In the genomic region with DNA sequence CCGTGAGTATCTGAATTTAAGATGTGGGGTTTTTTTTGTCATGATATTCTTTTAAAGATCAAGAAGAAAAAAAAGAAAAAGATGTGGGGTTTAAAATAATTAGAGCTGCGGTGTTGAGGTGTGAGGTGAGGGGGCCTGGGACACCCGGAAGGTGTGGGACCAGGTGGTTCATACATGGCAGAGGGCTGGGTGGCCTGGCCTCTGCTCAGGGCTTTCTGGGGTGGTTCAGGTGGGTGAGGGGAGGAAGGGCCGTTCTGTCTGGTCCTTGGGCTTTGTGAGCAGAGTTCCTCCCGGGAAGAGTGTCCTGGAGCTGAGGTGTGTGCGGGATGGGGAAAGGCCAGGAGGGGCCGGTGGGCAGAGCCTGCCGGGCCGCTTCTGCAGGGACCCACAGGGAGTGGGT, we compare ENCODE assay signal across 22 cellular contexts. TPM values are rescaled to one million over a fixed set of nuclear protein-coding genes. Genes with fewer than 3 reads are reported as not detected.
DNase-seq lines count a peak whose midpoint lies in the region; ATAC-seq and TF ChIP-seq lines count a peak whose summit lies in the region.
"Had no signal": no experiment of that assay in that cellular context is flagged by ENCODE, and none has a peak within 500 bp of the region (broad histone marks: within the 10 kb centered on the region; RNA-seq: fewer than 3 reads in every experiment).

No MANE protein-coding gene starts in this region.

- H4K20me1 ChIP-seq in GM23338 (replicated peaks; ENCODE audit: insufficient read depth) (no peaks in the 10 kb centered on the region), osteoblast (ENCODE audit: insufficient read depth, low read length) (peaks cover 12% of the 10 kb centered on the region)

- no peaks in the 10 kb centered on the region for H3K9me2 ChIP-seq in GM23338 (ENCODE audit: insufficient read depth)

- H3K4me1 Mint-ChIP-seq in GM23338 = peaks cover 7% of the 10 kb centered on the region; the same call in 2 of the 3 replicates
- H3K4me1 Mint-ChIP-seq in activated T-helper 17 cell treated with anti-CD3 and anti-CD28 coated beads, Interleukin-2, amount 50 U/mL, for 72 hours = peaks cover 6% of the 10 kb centered on the region
- H3K4me1 Mint-ChIP-seq: brain had no signal

- intact Hi-C loops in lower leg skin (cut with DNase I; ENCODE audit: low total_unique reads) = no loop called here

- H3K27me3 ChIP-seq in GM23338 (ENCODE audit: insufficient read depth) (no peaks in the 10 kb centered on the region), osteoblast (ENCODE audit: insufficient read depth, low read length) (no peaks in the 10 kb centered on the region)
- H3K27me3 ChIP-seq: pancreas had no signal

- H3K4me3 Mint-ChIP-seq in GM23338 = peak overlapping the region; percentile 48; the same call in 2 of the 3 replicates
- peak overlapping the region; percentile 41 for H3K4me3 Mint-ChIP-seq in activated T-helper 17 cell treated with anti-CD3 and anti-CD28 coated beads, Interleukin-2, amount 50 U/mL, for 72 hours
- H3K4me3 Mint-ChIP-seq: activated CD4-positive, alpha-beta T cell treated with anti-CD3 and anti-CD28 coated beads for 36 hours; mesothelial cell of epicardium had no signal

- no peaks in the 10 kb centered on the region for H3K79me2 ChIP-seq in GM23338 (replicated peaks; ENCODE audit: insufficient read depth)
- no peaks in the 10 kb centered on the region for H3K79me2 ChIP-seq in osteoblast (ENCODE audit: insufficient read depth, low read length)

- H3K27me3 Mint-ChIP-seq in GM23338 (ENCODE audit: insufficient read depth, low read depth, poor library complexity) = peaks cover 20% of the 10 kb centered on the region
- H3K27me3 Mint-ChIP-seq in activated T-helper 17 cell treated with anti-CD3 and anti-CD28 coated beads, Interleukin-2, amount 50 U/mL, for 72 hours = no peaks in the 10 kb centered on the region
- H3K27me3 Mint-ChIP-seq: activated CD4-positive, alpha-beta T cell treated with anti-CD3 and anti-CD28 coated beads for 36 hours had no signal

- no peaks in the 10 kb centered on the region for H3K36me3 ChIP-seq in GM23338 (ENCODE audit: insufficient read depth)
- no peaks in the 10 kb centered on the region for H3K36me3 ChIP-seq in osteoblast (ENCODE audit: insufficient read depth, low read length)
- H3K36me3 ChIP-seq: pancreas, transverse colon had no signal

- no peak for TF ChIP-seq POLR2A in lower leg skin (IDR thresholded peaks at IDR 0.05)

- TF ChIP-seq CTCF in GM23338 (conservative IDR thresholded peaks at IDR 0.05; ENCODE audit: low read depth in 2 of 2) = no peak
- no peak for TF ChIP-seq CTCF in osteoblast (IDR thresholded peaks at IDR 0.05; ENCODE audit: extremely low read depth, low read depth, low read length)
- TF ChIP-seq CTCF in lower leg skin (IDR thresholded peaks at IDR 0.05) = no peak

- H3K27ac ChIP-seq in GM23338 (ENCODE audit: low read depth) (no peak overlapping the region), osteoblast (ENCODE audit: low read depth, low read length) (no peak overlapping the region)
- H3K27ac ChIP-seq: 22Rv1, pancreas, SK-N-MC, stomach, transverse colon had no signal

- no peaks in the 10 kb centered on the region for H3K9me3 ChIP-seq in osteoblast (ENCODE audit: low read depth, low read length)
- H3K9me3 ChIP-seq: pancreas, stomach, transverse colon had no signal

- 0 out of 2 replicates have a peak, but pooled peaks cover under 1% of the 10 kb centered on the region for H3F3A ChIP-seq in GM23338 (replicated peaks; ENCODE audit: low read depth)

- DNase-seq in DMS53 (lab: John Stamatoyannopoulos, UW) = peak; percentile 47
- no peak for DNase-seq in DMS53 treated with DMSO at 0.1 percent for 48 hours (lab: John Stamatoyannopoulos, UW; ENCODE audit: unreplicated experiment)
- DNase-seq in GM23338 (ENCODE audit: low spot score) = peak; percentile 37
- DNase-seq in osteoblast (ENCODE audit: insufficient read length, low spot score, missing footprints) = peak; percentile 73
- no peak for DNase-seq in lower leg skin (ENCODE audit: low spot score in 2 of 2)
- DNase-seq in activated CD8-positive, alpha-beta memory T cell treated with anti-CD3 and anti-CD28 coated beads, Interleukin-2, amount 50 U/mL, for 4 hours = no peak
- DNase-seq: HCEC 1CT, NCI-H1048, NCI-H187 treated with DMSO at 0.1 percent for 48 hours, NCI-H345 had no signal

- peak overlapping the region; percentile 43; the same call in 1 of the 2 replicates for H3K4me3 ChIP-seq in GM23338
- no peak overlapping the region for H3K4me3 ChIP-seq in osteoblast (ENCODE audit: insufficient read depth, low read length)
- H3K4me3 ChIP-seq in lower leg skin (ENCODE audit: low read depth, poor library complexity, severe bottlenecking) = no peak overlapping the region
- H3K4me3 ChIP-seq: SK-N-MC, transverse colon had no signal

- 30 to 33% methylated on average over 9 of the region's 9 CpGs for WGBS in lower leg skin, 2 donors

- no peaks in the 10 kb centered on the region for H3K9me3 Mint-ChIP-seq in GM23338
- H3K9me3 Mint-ChIP-seq in activated T-helper 17 cell treated with anti-CD3 and anti-CD28 coated beads, Interleukin-2, amount 50 U/mL, for 72 hours = no peaks in the 10 kb centered on the region
- H3K9me3 Mint-ChIP-seq: brain; mesothelial cell of epicardium; naive thymus-derived CD8-positive, alpha-beta T cell; T-helper 1 cell treated with Interleukin-12 subunit alpha and Interleukin-12 subunit beta and Interleukin-4 antibody, amounts not matched to agents 30 μg/mL and 1 μg/mL, for 36 hours had no signal

- H2AFZ ChIP-seq in GM23338 = no peak overlapping the region
- no peak overlapping the region for H2AFZ ChIP-seq in osteoblast (ENCODE audit: low read length)

- ATAC-seq in GM23338 (peak; percentile 16), GM21528 (IDR thresholded peaks at IDR 0.05; ENCODE audit: low FRiP score, unreplicated experiment) (no peak)
- ATAC-seq in activated T-helper 17 cell treated with anti-CD3 and anti-CD28 coated beads, Interleukin-2, amount 50 U/mL, for 72 hours (replicated peaks) = no peak

- H3K4me2 ChIP-seq in GM23338 (peak overlapping the region; percentile 68; the same call in 1 of the 2 replicates), osteoblast (ENCODE audit: insufficient read depth, low read length) (no peak overlapping the region)

- H3K4me1 ChIP-seq in GM23338 (ENCODE audit: insufficient read depth) = no peaks in the 10 kb centered on the region
- H3K4me1 ChIP-seq in osteoblast (ENCODE audit: insufficient read depth, low read length) = no peaks in the 10 kb centered on the region

- H3K27ac Mint-ChIP-seq in GM23338 = no peak overlapping the region
- H3K27ac Mint-ChIP-seq in activated T-helper 17 cell treated with anti-CD3 and anti-CD28 coated beads, Interleukin-2, amount 50 U/mL, for 72 hours = peak overlapping the region; percentile 20
- H3K27ac Mint-ChIP-seq: activated CD4-positive, alpha-beta T cell treated with anti-CD3 and anti-CD28 coated beads for 36 hours; brain; mesothelial cell of epicardium; T-helper 1 cell treated with Interleukin-12 subunit alpha and Interleukin-12 subunit beta and Interleukin-4 antibody, amounts not matched to agents 30 μg/mL and 1 μg/mL, for 36 hours had no signal

- no peaks in the 10 kb centered on the region; the same call in 2 of the 3 replicates for H3K36me3 Mint-ChIP-seq in GM23338 (ENCODE audit: low read depth)
- no peaks in the 10 kb centered on the region for H3K36me3 Mint-ChIP-seq in activated T-helper 17 cell treated with anti-CD3 and anti-CD28 coated beads, Interleukin-2, amount 50 U/mL, for 72 hours (ENCODE audit: low read depth)
- H3K36me3 Mint-ChIP-seq: brain; mesothelial cell of epicardium; naive thymus-derived CD8-positive, alpha-beta T cell had no signal

TF ChIP-seq in GM23338, 12 proteins besides CTCF, POLR2A, EP300 and RAD21 (continues in another document):
- TF ChIP-seq, protein P1, sequence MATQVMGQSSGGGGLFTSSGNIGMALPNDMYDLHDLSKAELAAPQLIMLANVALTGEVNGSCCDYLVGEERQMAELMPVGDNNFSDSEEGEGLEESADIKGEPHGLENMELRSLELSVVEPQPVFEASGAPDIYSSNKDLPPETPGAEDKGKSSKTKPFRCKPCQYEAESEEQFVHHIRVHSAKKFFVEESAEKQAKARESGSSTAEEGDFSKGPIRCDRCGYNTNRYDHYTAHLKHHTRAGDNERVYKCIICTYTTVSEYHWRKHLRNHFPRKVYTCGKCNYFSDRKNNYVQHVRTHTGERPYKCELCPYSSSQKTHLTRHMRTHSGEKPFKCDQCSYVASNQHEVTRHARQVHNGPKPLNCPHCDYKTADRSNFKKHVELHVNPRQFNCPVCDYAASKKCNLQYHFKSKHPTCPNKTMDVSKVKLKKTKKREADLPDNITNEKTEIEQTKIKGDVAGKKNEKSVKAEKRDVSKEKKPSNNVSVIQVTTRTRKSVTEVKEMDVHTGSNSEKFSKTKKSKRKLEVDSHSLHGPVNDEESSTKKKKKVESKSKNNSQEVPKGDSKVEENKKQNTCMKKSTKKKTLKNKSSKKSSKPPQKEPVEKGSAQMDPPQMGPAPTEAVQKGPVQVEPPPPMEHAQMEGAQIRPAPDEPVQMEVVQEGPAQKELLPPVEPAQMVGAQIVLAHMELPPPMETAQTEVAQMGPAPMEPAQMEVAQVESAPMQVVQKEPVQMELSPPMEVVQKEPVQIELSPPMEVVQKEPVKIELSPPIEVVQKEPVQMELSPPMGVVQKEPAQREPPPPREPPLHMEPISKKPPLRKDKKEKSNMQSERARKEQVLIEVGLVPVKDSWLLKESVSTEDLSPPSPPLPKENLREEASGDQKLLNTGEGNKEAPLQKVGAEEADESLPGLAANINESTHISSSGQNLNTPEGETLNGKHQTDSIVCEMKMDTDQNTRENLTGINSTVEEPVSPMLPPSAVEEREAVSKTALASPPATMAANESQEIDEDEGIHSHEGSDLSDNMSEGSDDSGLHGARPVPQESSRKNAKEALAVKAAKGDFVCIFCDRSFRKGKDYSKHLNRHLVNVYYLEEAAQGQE (IDR thresholded peaks at IDR 0.05; ENCODE audit: unreplicated experiment) = no peak

RNA-seq across cellular contexts. Expression of gene PRSS27, which starts 5.0 kb away (rescaled TPM):
- 0.85 and 1.6 TPM in 2 replicates for total RNA-seq in GM23338 (2014; rRNA removed; shearing (Covaris generic))
- polyA plus RNA-seq in GM23338 (2016; fragmentation: Nextera tagmentation; extraction: Ambion mirVana) = 0.73 and 1.1 TPM in 2 replicates
- 1 to 10 TPM; 2.2 to 2.9 TPM for total RNA-seq in activated T-helper 17 cell treated with anti-CD3 and anti-CD28 coated beads, Interleukin-2, amount 50 U/mL, for 72 hours
- 1.5 and 2.5 TPM in 2 replicates for total RNA-seq in osteoblast
- total RNA-seq in lower leg skin = 1 to 10 TPM; 1.3 to 5.0 (median 2.0) TPM

RNA-seq across cellular contexts. Expression of gene KCTD5, which starts 32.7 kb away (rescaled TPM):
- 26.1 and 31.8 TPM in 2 replicates for total RNA-seq in GM23338 (2014; rRNA removed; shearing (Covaris generic))
- polyA plus RNA-seq in GM23338 (2016; fragmentation: Nextera tagmentation; extraction: Ambion mirVana) = 18.5 and 19.7 TPM in 2 replicates
- 10 to 100 TPM; 42.2 to 79.1 TPM for total RNA-seq in activated T-helper 17 cell treated with anti-CD3 and anti-CD28 coated beads, Interleukin-2, amount 50 U/mL, for 72 hours
- total RNA-seq in osteoblast (19.2 and 21.7 TPM in 2 replicates), lower leg skin (10 to 100 TPM; 34.9 to 61.9 (median 51.1) TPM)

RNA-seq across cellular contexts. Expression of gene SRRM2, which starts 37.4 kb away (rescaled TPM):
- 253 and 308 TPM in 2 replicates for total RNA-seq in GM23338 (2014; rRNA removed; shearing (Covaris generic))
- polyA plus RNA-seq in GM23338 (2016; fragmentation: Nextera tagmentation; extraction: Ambion mirVana) = 893 and 928 TPM in 2 replicates
- 100 to 1,000 TPM; 553 to 810 TPM for total RNA-seq in activated T-helper 17 cell treated with anti-CD3 and anti-CD28 coated beads, Interleukin-2, amount 50 U/mL, for 72 hours
- total RNA-seq in osteoblast (56.8 and 62.2 TPM in 2 replicates), lower leg skin (100 to 1,000 TPM; 257 to 830 (median 272) TPM)

Comparison
In these comparisons a context has a peak if more than half of its experiments do, and no peak if none do; other contexts are left out.
1. DNase-seq: peak in DMS53 (single experiment), GM23338 (single experiment) and osteoblast (single experiment); none in DMS53 treated with DMSO at 0.1 percent for 48 hours (single experiment), lower leg skin (0 of 2) and activated CD8-positive, alpha-beta memory T cell treated with anti-CD3 and anti-CD28 coated beads, Interleukin-2, amount 50 U/mL, for 4 hours (single experiment).